26 cellular contexts compared by ENCODE assay signal in genomic region chr5:10228288-10228687, GRCh38. TPM values are rescaled to one million over a fixed set of nuclear protein-coding genes. Genes with fewer than 3 reads are reported as not detected.
A peak's percentile ranks its signal among the peaks of the same experiment; 100 is the strongest.
DNase-seq lines count a peak whose midpoint lies in the region; ATAC-seq, FAIRE-seq and TF ChIP-seq lines count a peak whose summit lies in the region.
"Had no signal": no experiment of that assay in that cellular context is flagged by ENCODE, and none has a peak within 500 bp of the region (broad histone marks: within the 10 kb centered on the region; RNA-seq: fewer than 3 reads in every experiment).

No MANE protein-coding gene starts in this region.

- intact Hi-C loops in HepG2 (cut with micrococcal nuclease; ENCODE audit: unreplicated experiment) (no loop called here), right lobe of liver (cut with DNase I) (no loop called here), A673 (cut with micrococcal nuclease; ENCODE audit: unreplicated experiment) (no loop called here)

- CTCF ChIA-PET in HepG2 (lab: Yijun Ruan, JAX; ENCODE audit: low intra/inter-chr PET ratio, low total read pairs) = no interaction called here
- CTCF ChIA-PET in A673 (lab: Charles Lee) = no interaction called here

- H3K79me2 ChIP-seq in HepG2 (ENCODE audit: insufficient read depth, low read length) = no peaks in the 10 kb centered on the region

- BruUV-seq in HepG2 (replicated peaks; lab: Mats Ljungman, UMichigan) (no TSS peak), A673 (replicated peaks; lab: Mats Ljungman, UMichigan) (no TSS peak)

- no peaks in the 10 kb centered on the region for H3K27me3 ChIP-seq in HepG2 (ENCODE audit: control insufficient read depth in 1 of 2, insufficient read depth in 2 of 2, low read length in 2 of 2)
- no peaks in the 10 kb centered on the region for H3K27me3 ChIP-seq in right lobe of liver
- H3K27me3 ChIP-seq in SJSA1 (replicated peaks) = no peaks in the 10 kb centered on the region
- H3K27me3 ChIP-seq in brain microvascular endothelial cell (replicated peaks) = no peaks in the 10 kb centered on the region
- no peaks in the 10 kb centered on the region for H3K27me3 ChIP-seq in A673 (replicated peaks; ENCODE audit: insufficient read depth, low read depth, low read length, poor library complexity)
- H3K27me3 ChIP-seq: BE2C; BLaER1 treated with 17β-estradiol and CSF1 and Interleukin-3, amounts not matched to agents 10 nM and 100 nM had no signal

- H3K4me1 ChIP-seq in HepG2 (ENCODE audit: insufficient read depth, low read length) = no peaks in the 10 kb centered on the region
- H3K4me1 ChIP-seq in right lobe of liver = no peaks in the 10 kb centered on the region
- H3K4me1 ChIP-seq in SJSA1 (replicated peaks) = peaks cover 53% of the 10 kb centered on the region
- peaks cover 3% of the 10 kb centered on the region for H3K4me1 ChIP-seq in A673 (ENCODE audit: insufficient read depth, low read length, poor library complexity, severe bottlenecking)
- H3K4me1 ChIP-seq: BE2C had no signal

- in situ Hi-C loops in HepG2 (cut with HindIII; ENCODE audit: extremely low pct_ligation_motif_present, low pct_unique_long_range_greater_than_20kb) (no loop called here), brain microvascular endothelial cell (cut with HindIII; ENCODE audit: low pct_ligation_motif_present, low sequenced_read_pairs) (no loop called here)

- H3K9me3 ChIP-seq in HepG2 (ENCODE audit: low read length) = peaks cover 5% of the 10 kb centered on the region; the same call in 1 of the 2 replicates
- no peaks in the 10 kb centered on the region for H3K9me3 ChIP-seq in right lobe of liver
- no peaks in the 10 kb centered on the region for H3K9me3 ChIP-seq in SJSA1 (replicated peaks)
- H3K9me3 ChIP-seq in A673 (ENCODE audit: low read depth, low read length, poor library complexity, severe bottlenecking) = no peaks in the 10 kb centered on the region

- TF ChIP-seq POLR2A in HepG2 (IDR thresholded peaks at IDR 0.05; ENCODE audit: insufficient read depth in 1 of 2, low read depth in 2 of 2, low read length in 2 of 2) = no peak
- no peak for TF ChIP-seq POLR2A in right lobe of liver (IDR thresholded peaks at IDR 0.05)

- TF ChIP-seq CTCF in HepG2 (CRISPR knock-in tag; IDR thresholded peaks at IDR 0.05) (no peak), right lobe of liver (IDR thresholded peaks at IDR 0.05) (no peak), brain microvascular endothelial cell (IDR thresholded peaks at IDR 0.05; ENCODE audit: low read depth, low read length, missing control alignments) (no peak), A673 (conservative IDR thresholded peaks at IDR 0.05; ENCODE audit: low read depth, low read length) (no peak)

- H3K4me3 ChIP-seq in HepG2 (replicated peaks in 1 of 3; ENCODE audit: insufficient read depth in 1 of 3, low read depth in 2 of 3, low read length in 3 of 3) = no peak overlapping the region
- no peak overlapping the region for H3K4me3 ChIP-seq in right lobe of liver
- no peak overlapping the region for H3K4me3 ChIP-seq in SJSA1
- H3K4me3 ChIP-seq in brain microvascular endothelial cell (ENCODE audit: low read depth, low read length) = no peak overlapping the region
- no peak overlapping the region for H3K4me3 ChIP-seq in A673 (ENCODE audit: low read depth, low read length, poor library complexity, severe bottlenecking)
- H3K4me3 ChIP-seq: BLaER1 treated with 17β-estradiol and CSF1 and Interleukin-3, amounts not matched to agents 10 nM and 100 nM; GM12878; GM23338 had no signal

- H3K27ac ChIP-seq in HepG2 (ENCODE audit: extremely low read length, insufficient read depth, low read length) (no peak overlapping the region), right lobe of liver (no peak overlapping the region), SJSA1 (peak overlapping the region; percentile 81), brain microvascular endothelial cell (peak overlapping the region; percentile 92), A673 (ENCODE audit: low read depth, low read length, poor library complexity, severe bottlenecking) (no peak overlapping the region)
- H3K27ac ChIP-seq: 22Rv1; BLaER1 treated with 17β-estradiol and CSF1 and Interleukin-3, amounts not matched to agents 10 nM and 100 nM had no signal

- peaks cover 0 to 4% of the 10 kb centered on the region in 2 experiments; a peak in 1 of 5 replicates for H3K36me3 ChIP-seq in HepG2 (replicated peaks in 1 of 2; ENCODE audit: control insufficient read depth in 1 of 2, insufficient read depth in 2 of 2, low read length in 2 of 2)
- peaks cover 0 to 5% (median 0%) of the 10 kb centered on the region in 4 donors for H3K36me3 ChIP-seq in right lobe of liver
- peaks cover 10% of the 10 kb centered on the region; the same call in 1 of the 2 replicates for H3K36me3 ChIP-seq in SJSA1
- H3K36me3 ChIP-seq in brain microvascular endothelial cell (replicated peaks) = no peaks in the 10 kb centered on the region
- no peaks in the 10 kb centered on the region for H3K36me3 ChIP-seq in A673 (ENCODE audit: insufficient read depth, low read length, poor library complexity, severe bottlenecking)
- H3K36me3 ChIP-seq: BE2C had no signal

- no peak for TF ChIP-seq RAD21 in HepG2 (CRISPR knock-in tag; IDR thresholded peaks at IDR 0.05)

- no peak overlapping the region for H3K9ac ChIP-seq in HepG2 (ENCODE audit: insufficient read depth, low read depth, low read length)
- H3K9ac ChIP-seq: BLaER1 treated with 17β-estradiol and CSF1 and Interleukin-3, amounts not matched to agents 10 nM and 100 nM had no signal

- no peak overlapping the region for H3K4me2 ChIP-seq in HepG2 (ENCODE audit: low read depth, low read length)
- H3K4me2 ChIP-seq: BLaER1 treated with 17β-estradiol and CSF1 and Interleukin-3, amounts not matched to agents 10 nM and 100 nM; GM23338 had no signal

- DNase-seq in HepG2 (ENCODE audit: low spot score) (no peak), right lobe of liver (no peak), SJSA1 (ENCODE audit: low read depth in 1 of 2, low spot score in 2 of 2) (no peak), brain microvascular endothelial cell (no peak), A673 (ENCODE audit: low spot score) (no peak), NCI-H146 (lab: John Stamatoyannopoulos, UW) (no peak)
- DNase-seq in effector CD8-positive, alpha-beta T cell (lab: John Stamatoyannopoulos, UW) = no peak
- DNase-seq: ACHN; AML-193; BE2C; CD4-positive, alpha-beta T cell; CD8-positive, alpha-beta memory T cell; DMS 273 treated with DMSO at 0.1 percent for 48 hours; DMS79; EL; GDM1; H9 had no signal

- no peaks in the 10 kb centered on the region for H4K20me1 ChIP-seq in HepG2 (ENCODE audit: insufficient read depth, low read length)

- TF ChIP-seq EP300 in HepG2 (IDR thresholded peaks at IDR 0.05; ENCODE audit: low read depth in 2 of 2, low read length in 2 of 2) = no peak
- TF ChIP-seq EP300 in HepG2 (CRISPR knock-in tag; IDR thresholded peaks at IDR 0.05; ENCODE audit: borderline replicate concordance) = no peak

- H2AFZ ChIP-seq in HepG2 (ENCODE audit: low read length) = no peak overlapping the region
- H2AFZ ChIP-seq: GM23338 had no signal

- WGBS in HepG2 (ENCODE audit: low lambda C conversion rate) = 79% methylated on average over 1 of the region's 1 CpG
- WGBS in right lobe of liver (ENCODE audit: insufficient coverage, low coverage, low lambda C conversion rate, missing lambda C conversion rate) = 100% methylated on average over 1 of the region's 1 CpG

- POLR2A ChIA-PET in HepG2 (lab: Yijun Ruan, JAX) (no interaction called here), A673 (lab: Charles Lee; ENCODE audit: low non-redundant PET) (no interaction called here)

- FAIRE-seq in HepG2 (lab: Jason Lieb, UNC) = no peak
- FAIRE-seq: A204.1, D721Med, GM12878, GM19239 had no signal

- ATAC-seq in HepG2 = no peak
- no peak for ATAC-seq in right lobe of liver
- ATAC-seq in HG03354 (IDR thresholded peaks at IDR 0.05; ENCODE audit: poor library complexity, severe bottlenecking, unreplicated experiment) = no peak
- ATAC-seq: GM12878, GM23338, HCT116 had no signal

RNA-seq across cellular contexts. Expression of gene ATPSCKMT, which starts 21.4 kb away (rescaled TPM):
- total RNA-seq in HepG2 (2016; rRNA removed; fragmentation: Illumina TruSeq; extraction: Trizol) (12.1 and 15.0 TPM in 2 replicates), right lobe of liver (10 to 100 TPM in 5 of 6 experiments, 1 to 10 TPM in 1; 7.5 to 16.0 (median 14.1) TPM), A673 (2021) (34.8 and 36.6 TPM in 2 replicates)
- 4.0 and 4.9 TPM in 2 replicates for total RNA-seq in HepG2 (2016; cell fraction: cytosol; rRNA removed; fragmentation: Illumina TruSeq; extraction: Trizol; ENCODE audit: low read depth)
- 13.6 and 19.6 TPM in 2 replicates for total RNA-seq in HepG2 (2016; cell fraction: insoluble cytoplasmic fraction; rRNA removed; fragmentation: Illumina TruSeq; extraction: Trizol)
- total RNA-seq in HepG2 (2016; cell fraction: membrane; rRNA removed; fragmentation: Illumina TruSeq; extraction: Trizol) = 4.1 and 5.4 TPM in 2 replicates
- 16.6 and 21.5 TPM in 2 replicates for total RNA-seq in HepG2 (2016; cell fraction: nucleus; rRNA removed; fragmentation: Illumina TruSeq; extraction: Trizol)
- polyA plus RNA-seq in HepG2 (2011; rRNA removed) = 3.7 and 5.7 TPM in 2 replicates
- polyA plus RNA-seq in HepG2 (2011; cell fraction: cytosol; rRNA removed) = 5.1 and 9.0 TPM in 2 replicates
- 3.9 and 7.9 TPM in 2 replicates for polyA plus RNA-seq in HepG2 (2011; cell fraction: nucleus; rRNA removed)
- polyA plus RNA-seq in HepG2 (2012) = 4.2 and 4.3 TPM in 2 replicates
- polyA plus RNA-seq in HepG2 (2016; cell fraction: cytosol; fragmentation: Illumina TruSeq; extraction: Trizol; ENCODE audit: low read depth) = 1.1 and 1.9 TPM in 2 replicates
- 10.6 and 12.7 TPM in 2 replicates for polyA plus RNA-seq in HepG2 (2016; cell fraction: insoluble cytoplasmic fraction; fragmentation: Illumina TruSeq; extraction: Trizol; ENCODE audit: low read depth)
- 2.4 and 2.7 TPM in 2 replicates for polyA plus RNA-seq in HepG2 (2016; cell fraction: membrane; fragmentation: Illumina TruSeq; extraction: Trizol; ENCODE audit: low read depth)
- polyA plus RNA-seq in HepG2 (2016; cell fraction: nucleus; fragmentation: Illumina TruSeq; extraction: Trizol; ENCODE audit: insufficient read depth, low read depth) = 16.2 and 20.4 TPM in 2 replicates
- polyA minus RNA-seq in HepG2 (2011; rRNA and poly(A)+ RNA removed; ENCODE audit: low replicate concordance) = 5.1 and 23.0 TPM in 2 replicates
- polyA minus RNA-seq in HepG2 (2011; cell fraction: cytosol; rRNA and poly(A)+ RNA removed) = 2.2 and 4.3 TPM in 2 replicates
- 17.3 and 18.8 TPM in 2 replicates for polyA minus RNA-seq in HepG2 (2011; cell fraction: nucleus; rRNA and poly(A)+ RNA removed)
- 40.0 and 68.9 TPM in 2 replicates for total RNA-seq in SJSA1 (2014; rRNA removed; shearing (Covaris generic))

RNA-seq across cellular contexts. Expression of gene CCT5, which starts 21.8 kb away (rescaled TPM):
- total RNA-seq in HepG2 (2016; rRNA removed; fragmentation: Illumina TruSeq; extraction: Trizol) (708 and 1,053 TPM in 2 replicates), right lobe of liver (100 to 1,000 TPM in 2 of 6 experiments, 10 to 100 TPM in 4; 39.7 to 124 (median 74.8) TPM), A673 (2021) (651 and 675 TPM in 2 replicates)
- total RNA-seq in HepG2 (2016; cell fraction: cytosol; rRNA removed; fragmentation: Illumina TruSeq; extraction: Trizol; ENCODE audit: low read depth) = 114 and 133 TPM in 2 replicates
- total RNA-seq in HepG2 (2016; cell fraction: insoluble cytoplasmic fraction; rRNA removed; fragmentation: Illumina TruSeq; extraction: Trizol) = 720 and 1,097 TPM in 2 replicates
- 191 and 222 TPM in 2 replicates for total RNA-seq in HepG2 (2016; cell fraction: membrane; rRNA removed; fragmentation: Illumina TruSeq; extraction: Trizol)
- total RNA-seq in HepG2 (2016; cell fraction: nucleus; rRNA removed; fragmentation: Illumina TruSeq; extraction: Trizol) = 268 and 275 TPM in 2 replicates
- polyA plus RNA-seq in HepG2 (2011; rRNA removed) = 294 and 319 TPM in 2 replicates
- polyA plus RNA-seq in HepG2 (2011; cell fraction: cytosol; rRNA removed) = 302 and 393 TPM in 2 replicates
- polyA plus RNA-seq in HepG2 (2011; cell fraction: nucleus; rRNA removed) = 114 and 130 TPM in 2 replicates
- polyA plus RNA-seq in HepG2 (2012) = 339 and 386 TPM in 2 replicates
- 82.0 and 88.3 TPM in 2 replicates for polyA plus RNA-seq in HepG2 (2016; cell fraction: cytosol; fragmentation: Illumina TruSeq; extraction: Trizol; ENCODE audit: low read depth)
- polyA plus RNA-seq in HepG2 (2016; cell fraction: insoluble cytoplasmic fraction; fragmentation: Illumina TruSeq; extraction: Trizol; ENCODE audit: low read depth) = 785 and 829 TPM in 2 replicates
- polyA plus RNA-seq in HepG2 (2016; cell fraction: membrane; fragmentation: Illumina TruSeq; extraction: Trizol; ENCODE audit: low read depth) = 96.5 and 109 TPM in 2 replicates
- polyA plus RNA-seq in HepG2 (2016; cell fraction: nucleus; fragmentation: Illumina TruSeq; extraction: Trizol; ENCODE audit: insufficient read depth, low read depth) = 284 and 310 TPM in 2 replicates
- polyA minus RNA-seq in HepG2 (2011; rRNA and poly(A)+ RNA removed; ENCODE audit: low replicate concordance) = 354 and 1,739 TPM in 2 replicates
- 264 and 280 TPM in 2 replicates for polyA minus RNA-seq in HepG2 (2011; cell fraction: cytosol; rRNA and poly(A)+ RNA removed)
- 179 and 238 TPM in 2 replicates for polyA minus RNA-seq in HepG2 (2011; cell fraction: nucleus; rRNA and poly(A)+ RNA removed)
- total RNA-seq in SJSA1 (2014; rRNA removed; shearing (Covaris generic)) = 1,250 and 1,372 TPM in 2 replicates

Comparison
In these comparisons a context has a peak if more than half of its experiments do, and no peak if none do; other contexts are left out.
1. H3K27ac ChIP-seq: peak in SJSA1 (single experiment) and brain microvascular endothelial cell (single experiment); none in HepG2 (single experiment), right lobe of liver (0 of 3) and A673 (single experiment).